Comparison of ENCODE assay signal across 19 cellular contexts in the genomic region with DNA sequence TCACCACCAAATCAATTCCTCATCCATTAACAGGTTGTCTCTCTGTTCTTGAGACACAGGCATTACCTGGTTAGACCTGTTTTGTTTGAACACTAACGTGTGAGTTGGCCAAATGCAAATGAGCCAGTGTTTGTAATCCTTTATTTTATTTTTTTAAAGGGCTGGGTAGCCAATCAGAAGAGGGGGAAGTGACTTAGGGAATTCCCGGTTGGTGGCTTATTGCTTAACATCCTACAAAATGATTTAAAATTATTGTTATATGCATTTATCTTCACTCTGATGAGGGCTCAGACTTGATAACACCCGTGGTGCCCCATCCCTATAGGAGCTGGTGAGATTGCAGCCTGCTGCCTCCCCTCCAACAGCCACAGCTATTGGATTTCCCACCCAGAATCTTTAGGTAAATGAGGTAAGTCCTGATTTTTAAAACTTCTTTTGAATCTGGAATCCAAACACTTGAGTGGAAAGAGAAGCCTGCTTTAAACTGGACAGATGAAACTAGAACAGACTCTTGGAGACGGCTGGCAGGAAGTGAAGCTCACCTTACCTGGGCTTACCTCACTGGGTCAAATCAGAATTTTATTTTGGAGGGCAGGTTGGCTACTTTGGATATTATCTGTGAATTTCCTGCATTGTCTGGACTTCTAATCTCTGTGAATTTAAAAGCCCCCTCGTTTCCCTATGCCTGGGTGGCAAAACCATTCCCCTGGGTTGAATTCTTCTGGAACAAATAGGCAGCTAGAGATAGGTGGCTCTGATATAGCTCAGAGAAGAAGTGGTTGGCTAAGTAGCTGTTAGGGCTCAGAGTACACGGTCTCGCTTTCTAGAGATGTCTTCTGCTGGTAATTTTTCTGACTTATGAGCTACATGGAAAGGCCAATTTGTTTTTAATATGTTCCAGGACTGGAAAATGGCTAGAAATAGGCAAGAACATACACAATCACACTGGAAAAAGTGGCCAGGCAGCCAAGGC. TPM values are rescaled to one million over a fixed set of nuclear protein-coding genes. Genes with fewer than 3 reads are reported as not detected.
DNase-seq lines count a peak whose midpoint lies in the region; TF ChIP-seq lines count a peak whose summit lies in the region.
"Had no signal": no experiment of that assay in that cellular context is flagged by ENCODE, and none has a peak within 500 bp of the region (broad histone marks: within the 10 kb centered on the region; RNA-seq: fewer than 3 reads in every experiment).

A gene (plus strand): TSS at position 274 of the 973 bp plus-strand sequence. CDS start 21,538 bp downstream, outside the sequence.

- H3K27ac Mint-ChIP-seq in activated T-cell treated with anti-CD3 and anti-CD28 coated beads, Interleukin-2, amount 50 U/mL, for 24 hours = no peak within 1 kb of the TSS
- H3K27ac Mint-ChIP-seq in activated naive CD8-positive, alpha-beta T cell treated with anti-CD3 and anti-CD28 coated beads for 36 hours = no peak within 1 kb of the TSS
- H3K27ac Mint-ChIP-seq: activated naive CD8-positive, alpha-beta T cell treated with anti-CD3 and anti-CD28 coated beads, Interleukin-2, amount 50 U/mL, for 24 hours had no signal

- H3K36me3 ChIP-seq in kidney epithelial cell (ENCODE audit: control insufficient read depth, insufficient read depth, low read length) = no peaks in the 10 kb centered on the region
- H3K36me3 ChIP-seq: BE2C, SJSA1, tibial nerve, WERI-Rb-1 had no signal

- H3K4me3 ChIP-seq in kidney epithelial cell (ENCODE audit: low read depth, low read length) = peak within 1 kb of the TSS; percentile 18
- H3K4me3 ChIP-seq: SJSA1, tibial nerve had no signal

- H3K36me3 Mint-ChIP-seq in activated T-cell treated with anti-CD3 and anti-CD28 coated beads, Interleukin-2, amount 50 U/mL, for 24 hours (ENCODE audit: low read depth) = no peaks in the 10 kb centered on the region
- no peaks in the 10 kb centered on the region for H3K36me3 Mint-ChIP-seq in activated naive CD8-positive, alpha-beta T cell treated with anti-CD3 and anti-CD28 coated beads for 36 hours

- TF ChIP-seq CTCF in RWPE1 (conservative IDR thresholded peaks at IDR 0.05; ENCODE audit: low read depth) (no peak), kidney epithelial cell (IDR thresholded peaks at IDR 0.05; ENCODE audit: insufficient read depth, low read length, poor library complexity, severe bottlenecking) (no peak)

- no peak within 1 kb of the TSS for H3K27ac ChIP-seq in RWPE1
- H3K27ac ChIP-seq: SJSA1, tibial nerve, WERI-Rb-1 had no signal

- peaks cover 59% of the 10 kb centered on the region for H3K27me3 Mint-ChIP-seq in activated T-cell treated with anti-CD3 and anti-CD28 coated beads, Interleukin-2, amount 50 U/mL, for 24 hours
- H3K27me3 Mint-ChIP-seq in activated naive CD8-positive, alpha-beta T cell treated with anti-CD3 and anti-CD28 coated beads for 36 hours = peaks cover 39% of the 10 kb centered on the region

- POLR2A ChIA-PET in RWPE1 (lab: Yijun Ruan, JAX; ENCODE audit: low non-redundant PET) = no interaction called here

- CTCF ChIA-PET in RWPE1 (lab: Yijun Ruan, JAX) = interaction anchor here (0.6 kb wide), 1 partner anchor 269 kb away, joined by 4 read pairs; no protein-coding TSS in a partner anchor

- no peaks in the 10 kb centered on the region for H3K9me3 Mint-ChIP-seq in activated T-cell treated with anti-CD3 and anti-CD28 coated beads, Interleukin-2, amount 50 U/mL, for 24 hours
- H3K9me3 Mint-ChIP-seq in activated naive CD8-positive, alpha-beta T cell treated with anti-CD3 and anti-CD28 coated beads for 36 hours = no peaks in the 10 kb centered on the region
- H3K9me3 Mint-ChIP-seq: activated naive CD8-positive, alpha-beta T cell treated with anti-CD3 and anti-CD28 coated beads, Interleukin-2, amount 50 U/mL, for 24 hours had no signal

- peaks cover 6% of the 10 kb centered on the region for H3K4me1 Mint-ChIP-seq in activated T-cell treated with anti-CD3 and anti-CD28 coated beads, Interleukin-2, amount 50 U/mL, for 24 hours (ENCODE audit: low read depth)
- no peaks in the 10 kb centered on the region for H3K4me1 Mint-ChIP-seq in activated naive CD8-positive, alpha-beta T cell treated with anti-CD3 and anti-CD28 coated beads for 36 hours

- H3K4me3 Mint-ChIP-seq in activated T-cell treated with anti-CD3 and anti-CD28 coated beads, Interleukin-2, amount 50 U/mL, for 24 hours = no peak within 1 kb of the TSS
- no peak within 1 kb of the TSS for H3K4me3 Mint-ChIP-seq in activated naive CD8-positive, alpha-beta T cell treated with anti-CD3 and anti-CD28 coated beads for 36 hours
- H3K4me3 Mint-ChIP-seq: activated naive CD8-positive, alpha-beta T cell treated with anti-CD3 and anti-CD28 coated beads, Interleukin-2, amount 50 U/mL, for 24 hours had no signal

- DNase-seq in DMS53 treated with DMSO at 0.1 percent for 48 hours (lab: John Stamatoyannopoulos, UW; ENCODE audit: unreplicated experiment) (peak; percentile 31), RWPE1 (ENCODE audit: low spot score) (peak; percentile 50), kidney epithelial cell (ENCODE audit: low read depth) (no peak), renal cortical epithelial cell (ENCODE audit: low read depth) (peak; percentile 77), NOMO-1 treated with dmso at 0.1 percent for 144 hours (lab: John Stamatoyannopoulos, UW; ENCODE audit: unreplicated experiment) (no peak)
- no peak for DNase-seq in activated T-cell treated with anti-CD3 and anti-CD28 coated beads, Interleukin-2, amount 50 U/mL, for 24 hours
- no peak for DNase-seq in activated naive CD8-positive, alpha-beta T cell treated with anti-CD3 and anti-CD28 coated beads for 36 hours
- no peak for DNase-seq in activated CD4-positive, CD25-positive, alpha-beta regulatory T cell (lab: John Stamatoyannopoulos, UW)
- DNase-seq: activated CD8-positive, alpha-beta memory T cell treated with anti-CD3 and anti-CD28 coated beads, Interleukin-2, amount 50 U/mL, for 48 hours; activated naive CD8-positive, alpha-beta T cell treated with anti-CD3 and anti-CD28 coated beads, Interleukin-2, amount 50 U/mL, for 24 hours; BE2C; dermis blood vessel endothelial cell; GF-D8; Kasumi-1; left ventricle myocardium superior; right cardiac atrium; WERI-Rb-1 had no signal

- H3K27me3 ChIP-seq in kidney epithelial cell (ENCODE audit: control insufficient read depth, insufficient read depth, low read length) = no peaks in the 10 kb centered on the region
- H3K27me3 ChIP-seq: BE2C, SJSA1 had no signal

RNA-seq across cellular contexts. Expression of the gene that starts here (rescaled TPM):
- total RNA-seq in kidney epithelial cell (45.8 and 47.3 TPM in 2 replicates), renal cortical epithelial cell (43.7 and 158 TPM in 2 replicates)
- not detected for total RNA-seq in activated naive CD8-positive, alpha-beta T cell treated with anti-CD3 and anti-CD28 coated beads for 36 hours
- total RNA-seq: SJSA1 had no signal

Comparison
In these comparisons a context has a peak if more than half of its experiments do, and no peak if none do; other contexts are left out.
1. RNA of the gene that starts here (total RNA-seq): 45.8 to 47.3 TPM in kidney epithelial cell and 43.7 to 158 TPM in renal cortical epithelial cell; not detected in activated naive CD8-positive, alpha-beta T cell treated with anti-CD3 and anti-CD28 coated beads for 36 hours; every median in the first group is over 10 times any median in the second.
2. DNase-seq: peak in DMS53 treated with DMSO at 0.1 percent for 48 hours (single experiment), RWPE1 (single experiment) and renal cortical epithelial cell (single experiment); none in kidney epithelial cell (single experiment), activated T-cell treated with anti-CD3 and anti-CD28 coated beads, Interleukin-2, amount 50 U/mL, for 24 hours (single experiment), activated naive CD8-positive, alpha-beta T cell treated with anti-CD3 and anti-CD28 coated beads for 36 hours (single experiment), activated CD4-positive, CD25-positive, alpha-beta regulatory T cell (0 of 4) and NOMO-1 treated with dmso at 0.1 percent for 144 hours (single experiment).